17 cellular contexts compared by ENCODE assay signal in genomic region chr19:55390461-55390880, GRCh38. TPM values are rescaled to one million over a fixed set of nuclear protein-coding genes. Genes with fewer than 3 reads are reported as not detected.
DNase-seq lines count a peak whose midpoint lies in the region; ATAC-seq and TF ChIP-seq lines count a peak whose summit lies in the region.
"Had no signal": no experiment of that assay in that cellular context is flagged by ENCODE, and none has a peak within 500 bp of the region (broad histone marks: within the 10 kb centered on the region; RNA-seq: fewer than 3 reads in every experiment).

No MANE protein-coding gene starts in this region.

- H3K9ac ChIP-seq in IMR-90 (ENCODE audit: low read depth, low read length), result no peak overlapping the region
- H3K9ac ChIP-seq: GM23248 had no signal

- peak overlapping the region; percentile 73 for H3K4me3 Mint-ChIP-seq in activated naive CD8-positive, alpha-beta T cell

- no peak overlapping the region for H2BK120ac ChIP-seq in IMR-90 (ENCODE audit: low read depth, low read length)

- H3K23ac ChIP-seq in IMR-90 (ENCODE audit: low read depth, low read length), result peak overlapping the region; percentile 60; the same call in 1 of the 2 replicates

- in situ Hi-C loops in IMR-90 (cut with MboI; ENCODE audit: low sequenced_read_pairs), result no loop called here

- H3K27me3 Mint-ChIP-seq in activated naive CD8-positive, alpha-beta T cell, result no peaks in the 10 kb centered on the region
- H3K27me3 Mint-ChIP-seq: activated CD8-positive, alpha-beta memory T cell treated with anti-CD3 and anti-CD28 coated beads, Interleukin-2, amount 10 ng/mL, durations not matched to agents 7 days and 5 days had no signal

- TF ChIP-seq RAD21 in IMR-90 (IDR thresholded peaks at IDR 0.05; ENCODE audit: low read length), result no peak

- TF ChIP-seq CTCF in IMR-90 (conservative IDR thresholded peaks at IDR 0.05; ENCODE audit: low read depth, low read length), result no peak
- no peak for TF ChIP-seq CTCF in osteoblast (IDR thresholded peaks at IDR 0.05; ENCODE audit: extremely low read depth, low read depth, low read length)

- H4K8ac ChIP-seq in IMR-90 (ENCODE audit: low read depth in 2 of 2, low read length in 2 of 2), result peak overlapping the region in 1 of 2 experiments; percentile 14; a peak in 1 of 4 replicates

- 82% methylated on average over 2 of the region's 7 CpGs; no CpG with 5 or more reads in 1 of the 2 experiments for WGBS in IMR-90 (ENCODE audit: extremely low coverage in 2 of 2, insufficient read length in 1 of 2), 2 experiments

- H2BK15ac ChIP-seq in IMR-90 (ENCODE audit: low read depth, low read length), result no peak overlapping the region

- peaks cover 35% of the 10 kb centered on the region for H3K4me1 Mint-ChIP-seq in activated naive CD8-positive, alpha-beta T cell (ENCODE audit: low read depth)

- H3K14ac ChIP-seq in IMR-90 (replicated peaks; ENCODE audit: low read depth, low read length), result no peak overlapping the region

- no peak overlapping the region for H3K4me2 ChIP-seq in IMR-90 (ENCODE audit: low read depth, low read length)
- no peak overlapping the region for H3K4me2 ChIP-seq in osteoblast (ENCODE audit: insufficient read depth, low read length)

- no peak overlapping the region for H3K4ac ChIP-seq in IMR-90 (ENCODE audit: low read depth, low read length)

- H3K79me2 ChIP-seq in osteoblast (ENCODE audit: insufficient read depth, low read length), result peaks cover 56% of the 10 kb centered on the region

- BruUV-seq in IMR-90 (replicated peaks; lab: Mats Ljungman, UMichigan), result no TSS peak

- no peaks in the 10 kb centered on the region for H3K27me3 ChIP-seq in IMR-90 (ENCODE audit: control insufficient read depth, insufficient read depth, low read length)
- no peaks in the 10 kb centered on the region for H3K27me3 ChIP-seq in osteoblast (ENCODE audit: insufficient read depth, low read length)
- H3K27me3 ChIP-seq: heart right ventricle, left lung had no signal

- POLR2A ChIA-PET in IMR-90 (lab: Charles Lee; ENCODE audit: unreplicated experiment), result interaction anchor here (0.5 to 1.3 kb wide), 2 partner anchors 17 to 23 kb away, joined by 3 read pairs; no protein-coding TSS in a partner anchor

- H4K91ac ChIP-seq in IMR-90 (ENCODE audit: insufficient read depth, low read depth, low read length), result no peak overlapping the region

- no peak overlapping the region for H2AK9ac ChIP-seq in IMR-90 (replicated peaks; ENCODE audit: low read depth, low read length, poor library complexity)

- no peak for DNase-seq in activated naive CD4-positive, alpha-beta T cell treated with anti-CD3 and anti-CD28 coated beads, Interleukin-2, amount 50 U/mL, for 72 hours (ENCODE audit: low spot score in 2 of 2)
- no peak for DNase-seq in activated naive CD4-positive, alpha-beta T cell (lab: John Stamatoyannopoulos, UW)
- no peak for DNase-seq in IMR-90
- DNase-seq in osteoblast (ENCODE audit: insufficient read length, low spot score, missing footprints), result peak; percentile 59
- DNase-seq in stimulated activated naive CD4-positive, alpha-beta T cell (lab: John Stamatoyannopoulos, UW), result no peak
- no peak for DNase-seq in activated effector memory CD4-positive, alpha-beta T cell treated with anti-CD3 and anti-CD28 coated beads, Interleukin-2, amount 50 U/mL, for 16 hours
- DNase-seq: activated CD8-positive, alpha-beta memory T cell treated with anti-CD3 and anti-CD28 coated beads, Interleukin-2, amount 10 ng/mL, durations not matched to agents 7 days and 5 days; GM23248; heart right ventricle; left lung; NCI-H1694 treated with DMSO at 0.1 percent for 48 hours; nucleus accumbens; stimulated activated CD4-positive, alpha-beta T cell treated with anti-CD3 and anti-CD28 coated beads, Interleukin-12 subunit alpha, Interleukin-12 subunit beta, amount 100 ng/mL, for 4 hours; stimulated activated CD8-positive, alpha-beta memory T cell treated with anti-CD3 and anti-CD28 coated beads, Interleukin-4, amount 100 ng/mL, for 48 hours had no signal

- H3K9me1 ChIP-seq in IMR-90 (ENCODE audit: insufficient read depth, low read length), result peaks cover 31% of the 10 kb centered on the region

- no peak overlapping the region for H3K4me3 ChIP-seq in IMR-90 (ENCODE audit: insufficient read depth, low read depth, low read length)
- no peak overlapping the region for H3K4me3 ChIP-seq in osteoblast (ENCODE audit: insufficient read depth, low read length)
- H3K4me3 ChIP-seq: GM23248, heart right ventricle, left lung had no signal

- no peak overlapping the region for H2BK20ac ChIP-seq in IMR-90 (ENCODE audit: low read depth, low read length)

- no peak; the same call in none of the 2 replicates for TF ChIP-seq POLR2A in IMR-90 (IDR thresholded peaks at IDR 0.05; ENCODE audit: low read depth, low read length)

- peaks cover 26 to 35% of the 10 kb centered on the region in 2 donors for H3K36me3 Mint-ChIP-seq in activated naive CD4-positive, alpha-beta T cell treated with anti-CD3 and anti-CD28 coated beads, Interleukin-2, amount 50 U/mL, for 72 hours
- peaks cover 11% of the 10 kb centered on the region for H3K36me3 Mint-ChIP-seq in activated naive CD8-positive, alpha-beta T cell

- H3K18ac ChIP-seq in IMR-90 (ENCODE audit: low read depth, low read length), result no peak overlapping the region

- ATAC-seq in activated naive CD4-positive, alpha-beta T cell treated with anti-CD3 and anti-CD28 coated beads, Interleukin-2, amount 50 U/mL, for 72 hours, result no peak
- ATAC-seq in IMR-90 (ENCODE audit: low read depth), result no peak
- ATAC-seq in GM19351 (IDR thresholded peaks at IDR 0.05; ENCODE audit: unreplicated experiment), result no peak
- ATAC-seq: activated CD8-positive, alpha-beta memory T cell treated with anti-CD3 and anti-CD28 coated beads, Interleukin-2, amount 10 ng/mL, durations not matched to agents 7 days and 5 days; heart right ventricle; left lung had no signal

- CTCF ChIA-PET in IMR-90 (lab: Yijun Ruan, JAX), result no interaction called here

- no peaks in the 10 kb centered on the region for H3K9me3 ChIP-seq in IMR-90 (ENCODE audit: control insufficient read depth, insufficient read depth, low read length)
- no peaks in the 10 kb centered on the region for H3K9me3 ChIP-seq in osteoblast (ENCODE audit: low read depth, low read length)
- H3K9me3 ChIP-seq: heart right ventricle, left lung had no signal

- H4K20me1 ChIP-seq in IMR-90 (ENCODE audit: insufficient read depth, low read length), result peaks cover 75% of the 10 kb centered on the region
- peaks cover 64% of the 10 kb centered on the region for H4K20me1 ChIP-seq in osteoblast (ENCODE audit: insufficient read depth, low read length)

- H2AK5ac ChIP-seq in IMR-90 (ENCODE audit: low read depth, low read length), result no peak overlapping the region

- H3K4me1 ChIP-seq in IMR-90 (ENCODE audit: control insufficient read depth, insufficient read depth, low read length) (peaks cover 36% of the 10 kb centered on the region), osteoblast (ENCODE audit: insufficient read depth, low read length) (peaks cover 22% of the 10 kb centered on the region)

- H4K5ac ChIP-seq in IMR-90 (ENCODE audit: low read depth, low read length), result no peak overlapping the region

- no peaks in the 10 kb centered on the region for H3K9me3 Mint-ChIP-seq in activated naive CD4-positive, alpha-beta T cell treated with anti-CD3 and anti-CD28 coated beads, Interleukin-2, amount 50 U/mL, for 72 hours
- no peaks in the 10 kb centered on the region for H3K9me3 Mint-ChIP-seq in activated naive CD8-positive, alpha-beta T cell (ENCODE audit: low read depth)

- peak overlapping the region; percentile 73 to 91 for H3K27ac Mint-ChIP-seq in activated naive CD4-positive, alpha-beta T cell treated with anti-CD3 and anti-CD28 coated beads, Interleukin-2, amount 50 U/mL, for 72 hours
- peak overlapping the region; percentile 77 for H3K27ac Mint-ChIP-seq in activated naive CD8-positive, alpha-beta T cell
- H3K27ac Mint-ChIP-seq: activated CD8-positive, alpha-beta memory T cell treated with anti-CD3 and anti-CD28 coated beads, Interleukin-2, amount 10 ng/mL, durations not matched to agents 7 days and 5 days had no signal

- intact Hi-C loops in IMR-90 (cut with micrococcal nuclease), result no loop called here

- no peak overlapping the region for H3K27ac ChIP-seq in IMR-90 (ENCODE audit: insufficient read depth, low read length)
- H3K27ac ChIP-seq in osteoblast (ENCODE audit: low read depth, low read length), result no peak overlapping the region
- H3K27ac ChIP-seq: GM23248, heart right ventricle, left lung had no signal

- H3K79me1 ChIP-seq in IMR-90 (ENCODE audit: low read depth in 1 of 2, low read length in 2 of 2), result peaks cover 19 to 63% of the 10 kb centered on the region in 2 experiments

- dilution Hi-C loops in IMR-90 (cut with HindIII; ENCODE audit: low sequenced_read_pairs, unreplicated experiment), result no loop called here

- H2BK5ac ChIP-seq in IMR-90 (ENCODE audit: low read depth, low read length, poor library complexity, severe bottlenecking), result no peak overlapping the region

- H3K56ac ChIP-seq in IMR-90 (ENCODE audit: extremely low read depth, insufficient read depth, low read length), result no peak overlapping the region

- H2AFZ ChIP-seq in IMR-90 (replicated peaks; ENCODE audit: low read length, poor library complexity) (no peak overlapping the region), osteoblast (ENCODE audit: low read length) (no peak overlapping the region)
- H2AFZ ChIP-seq: GM23248 had no signal

- H3K36me3 ChIP-seq in IMR-90 (ENCODE audit: control insufficient read depth, insufficient read depth, low read length) (peaks cover 48% of the 10 kb centered on the region), osteoblast (ENCODE audit: insufficient read depth, low read length) (peaks cover 55% of the 10 kb centered on the region)

RNA-seq across cellular contexts. Expression of gene RPL28, which starts 4.7 kb away (rescaled TPM):
- total RNA-seq in activated naive CD4-positive, alpha-beta T cell treated with anti-CD3 and anti-CD28 coated beads, Interleukin-2, amount 50 U/mL, for 72 hours, result 1,000 to 10,000 TPM; 2,540 to 2,693 TPM
- total RNA-seq in IMR-90 (2012; rRNA removed) (386 and 998 TPM in 2 replicates), osteoblast (223 and 310 TPM in 2 replicates)
- polyA plus RNA-seq in IMR-90 (2012; rRNA removed), result 1,428 and 1,693 TPM in 2 replicates
- 2,443 and 3,636 TPM in 2 replicates for polyA plus RNA-seq in IMR-90 (2012; cell fraction: cytosol; rRNA removed)
- 1,567 and 1,909 TPM in 2 replicates for polyA plus RNA-seq in IMR-90 (2012; cell fraction: nucleus; rRNA removed; ENCODE audit: low replicate concordance)

RNA-seq across cellular contexts. Expression of gene TMEM238, which starts 6.4 kb away (rescaled TPM):
- total RNA-seq in activated naive CD4-positive, alpha-beta T cell treated with anti-CD3 and anti-CD28 coated beads, Interleukin-2, amount 50 U/mL, for 72 hours, result 1 to 10 TPM; 4.5 to 7.8 TPM
- total RNA-seq in IMR-90 (2012; rRNA removed), result not detected in 2 replicates
- polyA plus RNA-seq in IMR-90 (2012; rRNA removed), result not detected in 2 replicates
- 0.15 and 0.30 TPM in 2 replicates for polyA plus RNA-seq in IMR-90 (2012; cell fraction: cytosol; rRNA removed)
- 0.30 TPM in 1 of 2 replicates, not detected in the other for polyA plus RNA-seq in IMR-90 (2012; cell fraction: nucleus; rRNA removed; ENCODE audit: low replicate concordance)
- 0.29 TPM in 1 of 2 replicates, not detected in the other for total RNA-seq in osteoblast
- polyA plus RNA-seq: aorta, GM23248 had no signal

RNA-seq across cellular contexts. Expression of gene TMEM190, which starts 13.8 kb away (rescaled TPM):
- total RNA-seq in activated naive CD4-positive, alpha-beta T cell treated with anti-CD3 and anti-CD28 coated beads, Interleukin-2, amount 50 U/mL, for 72 hours, result not detected
- total RNA-seq in IMR-90 (2012; rRNA removed) (not detected in 2 replicates), osteoblast (not detected in 2 replicates)
- polyA plus RNA-seq in IMR-90 (2012; rRNA removed), result 1.4 and 1.6 TPM in 2 replicates
- polyA plus RNA-seq in IMR-90 (2012; cell fraction: cytosol; rRNA removed), result 0.49 TPM in 1 of 2 replicates, not detected in the other
- polyA plus RNA-seq in IMR-90 (2012; cell fraction: nucleus; rRNA removed; ENCODE audit: low replicate concordance), result 10.6 and 24.6 TPM in 2 replicates
- total RNA-seq: activated CD8-positive, alpha-beta memory T cell treated with anti-CD3 and anti-CD28 coated beads, Interleukin-2, amount 10 ng/mL, durations not matched to agents 7 days and 5 days; aorta; GM23248; heart right ventricle had no signal
- polyA plus RNA-seq: aorta, GM23248, heart right ventricle had no signal

RNA-seq across cellular contexts. Expression of gene UBE2S, which starts 17.1 kb away (rescaled TPM):
- total RNA-seq in activated naive CD4-positive, alpha-beta T cell treated with anti-CD3 and anti-CD28 coated beads, Interleukin-2, amount 50 U/mL, for 72 hours, result 100 to 1,000 TPM; 192 to 343 TPM
- total RNA-seq in IMR-90 (2012; rRNA removed) (69.5 and 74.4 TPM in 2 replicates), osteoblast (37.3 and 66.9 TPM in 2 replicates)
- polyA plus RNA-seq in IMR-90 (2012; rRNA removed), result 104 and 177 TPM in 2 replicates
- 94.4 and 130 TPM in 2 replicates for polyA plus RNA-seq in IMR-90 (2012; cell fraction: cytosol; rRNA removed)
- polyA plus RNA-seq in IMR-90 (2012; cell fraction: nucleus; rRNA removed; ENCODE audit: low replicate concordance), result 22.1 and 43.9 TPM in 2 replicates

RNA-seq across cellular contexts. Expression of gene IL11, which starts 20.2 kb away (rescaled TPM):
- under 1 TPM in 1 of 2 donors, not detected in 1; 0.32 TPM for total RNA-seq in activated naive CD4-positive, alpha-beta T cell treated with anti-CD3 and anti-CD28 coated beads, Interleukin-2, amount 50 U/mL, for 72 hours
- total RNA-seq in IMR-90 (2012; rRNA removed) (14.3 and 15.6 TPM in 2 replicates), osteoblast (0.36 and 1.2 TPM in 2 replicates)
- polyA plus RNA-seq in IMR-90 (2012; rRNA removed), result 33.6 and 38.9 TPM in 2 replicates
- polyA plus RNA-seq in IMR-90 (2012; cell fraction: cytosol; rRNA removed), result 23.0 and 39.2 TPM in 2 replicates
- polyA plus RNA-seq in IMR-90 (2012; cell fraction: nucleus; rRNA removed; ENCODE audit: low replicate concordance), result 135 and 146 TPM in 2 replicates
- total RNA-seq: heart right ventricle had no signal
